Comparison of ENCODE assay signal across 10 cellular contexts in the genomic region with DNA sequence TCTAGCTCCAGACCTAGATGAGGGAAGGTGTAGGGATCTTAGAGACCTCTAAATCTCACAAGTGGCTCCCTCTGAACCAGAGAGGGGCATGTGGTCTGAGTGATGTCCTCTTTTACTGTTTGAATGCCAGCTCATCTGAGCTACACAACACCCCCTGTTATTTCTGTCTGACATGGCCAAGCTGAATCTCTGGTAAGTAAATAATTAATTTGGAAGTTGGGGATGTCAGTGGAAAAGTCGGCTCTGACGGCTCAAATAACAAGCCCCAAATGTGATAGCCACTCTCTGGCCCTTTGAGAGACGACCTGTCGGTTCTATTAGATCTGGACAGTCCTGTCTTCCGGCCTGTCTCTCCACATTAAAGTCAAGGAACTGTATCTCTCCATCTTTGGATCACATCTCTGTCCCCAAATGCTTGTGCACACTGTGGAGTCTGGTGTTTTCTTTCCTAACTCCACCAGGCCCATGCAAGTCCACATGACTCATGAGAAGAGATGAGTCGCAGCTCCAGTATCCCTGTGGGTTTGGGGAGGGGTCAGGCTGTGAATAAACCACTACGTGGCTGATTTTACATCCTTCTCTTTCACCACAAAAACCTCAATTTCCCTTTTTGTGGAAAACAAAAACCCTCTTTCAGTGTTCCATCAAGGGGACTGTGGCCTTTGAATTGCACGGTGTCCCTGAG. TPM values are rescaled to one million over a fixed set of nuclear protein-coding genes. Genes with fewer than 3 reads are reported as not detected.
DNase-seq lines count a peak whose midpoint lies in the region; ATAC-seq, FAIRE-seq and TF ChIP-seq lines count a peak whose summit lies in the region.
"Had no signal": no experiment of that assay in that cellular context is flagged by ENCODE, and none has a peak within 500 bp of the region (broad histone marks: within the 10 kb centered on the region; RNA-seq: fewer than 3 reads in every experiment).

No MANE protein-coding gene starts in this region.

- peaks cover 20% of the 10 kb centered on the region for H3K4me1 ChIP-seq in A549
- H3K4me1 ChIP-seq in right lobe of liver: peaks cover 0 to 21% (median 0%) of the 10 kb centered on the region in 4 donors

- H3K27me3 ChIP-seq in right lobe of liver: no peaks in the 10 kb centered on the region

- H3K36me3 Mint-ChIP-seq in activated T-cell treated with anti-CD3 and anti-CD28 coated beads, Interleukin-2, amount 50 U/mL, for 4 hours (ENCODE audit: insufficient read depth): no peaks in the 10 kb centered on the region
- H3K36me3 Mint-ChIP-seq: activated naive CD4-positive, alpha-beta T cell treated with anti-CD3 and anti-CD28 coated beads, Interleukin-2, amount 50 U/mL, for 24 hours had no signal

- POLR2A ChIA-PET in A549 (lab: Yijun Ruan, JAX): no interaction called here

- no peak for TF ChIP-seq CTCF in A549 (IDR thresholded peaks at IDR 0.05)
- no peak for TF ChIP-seq CTCF in right lobe of liver (IDR thresholded peaks at IDR 0.05)

- peak; percentile 10 to 17 for DNase-seq in A549 (ENCODE audit: low read depth in 1 of 2, low spot score in 1 of 2)
- peak; percentile 69 for DNase-seq in HS-27A (ENCODE audit: low read depth)
- no peak for DNase-seq in activated T-cell treated with anti-CD3 and anti-CD28 coated beads, Interleukin-2, amount 50 U/mL, for 4 hours
- no peak for DNase-seq in right lobe of liver
- DNase-seq in urothelium cell line (ENCODE audit: low spot score): peak; percentile 75
- DNase-seq in DMS153 treated with DMSO at 0.1 percent for 48 hours (lab: John Stamatoyannopoulos, UW; ENCODE audit: unreplicated experiment): no peak
- DNase-seq in NCI-H510A (lab: John Stamatoyannopoulos, UW): no peak

- FAIRE-seq in A549 (lab: Jason Lieb, UNC) (no peak), urothelium cell line (lab: Jason Lieb, UNC) (no peak)
- FAIRE-seq: GM18507 had no signal

- H3K9me3 ChIP-seq in A549 (no peaks in the 10 kb centered on the region), right lobe of liver (no peaks in the 10 kb centered on the region)

- CTCF ChIA-PET in A549 (lab: Yijun Ruan, JAX): no interaction called here

- peak overlapping the region; percentile 34 for H3K4me2 ChIP-seq in A549

- H3K36me3 ChIP-seq in right lobe of liver: no peaks in the 10 kb centered on the region

- H3K9me3 Mint-ChIP-seq in activated T-cell treated with anti-CD3 and anti-CD28 coated beads, Interleukin-2, amount 50 U/mL, for 4 hours: no peaks in the 10 kb centered on the region
- H3K9me3 Mint-ChIP-seq: activated naive CD4-positive, alpha-beta T cell treated with anti-CD3 and anti-CD28 coated beads, Interleukin-2, amount 50 U/mL, for 24 hours had no signal

- intact Hi-C loops in right lobe of liver (cut with DNase I): no loop called here

- H3K4me1 Mint-ChIP-seq in activated T-cell treated with anti-CD3 and anti-CD28 coated beads, Interleukin-2, amount 50 U/mL, for 4 hours (ENCODE audit: low read depth): peaks cover 52% of the 10 kb centered on the region

- no peak for TF ChIP-seq POLR2A in A549 (IDR thresholded peaks at IDR 0.05; ENCODE audit: low read length)
- no peak for TF ChIP-seq POLR2A in right lobe of liver (IDR thresholded peaks at IDR 0.05)

- no peak for TF ChIP-seq RAD21 in A549 (conservative IDR thresholded peaks at IDR 0.05 in 1 of 2, IDR thresholded peaks at IDR 0.05 in 1 of 2)

- no peak overlapping the region for H3K4me3 Mint-ChIP-seq in activated T-cell treated with anti-CD3 and anti-CD28 coated beads, Interleukin-2, amount 50 U/mL, for 4 hours
- H3K4me3 Mint-ChIP-seq: activated naive CD4-positive, alpha-beta T cell treated with anti-CD3 and anti-CD28 coated beads, Interleukin-2, amount 50 U/mL, for 24 hours had no signal

- WGBS in A549 (ENCODE audit: missing lambda C conversion rate): 23% methylated on average over 8 of the region's 8 CpGs
- 70% methylated on average over 8 of the region's 8 CpGs for WGBS in right lobe of liver (ENCODE audit: insufficient coverage, low coverage, low lambda C conversion rate, missing lambda C conversion rate)

- H3K4me3 ChIP-seq in A549: no peak overlapping the region
- H3K4me3 ChIP-seq in right lobe of liver: no peak overlapping the region

- no peak for TF ChIP-seq EP300 in A549 (IDR thresholded peaks at IDR 0.05)

- H3K27ac ChIP-seq in A549 (peak overlapping the region; percentile 52 to 67; a peak in 5 of 6 replicates), right lobe of liver (peak overlapping the region in 1 of 3 donors; percentile 10)

- peak; percentile 78 to 83 for ATAC-seq in A549
- ATAC-seq in activated T-cell treated with anti-CD3 and anti-CD28 coated beads, Interleukin-2, amount 50 U/mL, for 4 hours: peak; percentile 56 to 64
- peak; percentile 37 to 83 (median 45) for ATAC-seq in right lobe of liver
- ATAC-seq in HG03045 (IDR thresholded peaks at IDR 0.05; ENCODE audit: unreplicated experiment): no peak

- no peaks in the 10 kb centered on the region for H3K27me3 Mint-ChIP-seq in activated T-cell treated with anti-CD3 and anti-CD28 coated beads, Interleukin-2, amount 50 U/mL, for 4 hours (ENCODE audit: low read depth)
- H3K27me3 Mint-ChIP-seq: activated naive CD4-positive, alpha-beta T cell treated with anti-CD3 and anti-CD28 coated beads, Interleukin-2, amount 50 U/mL, for 24 hours had no signal

TF ChIP-seq in A549, 52 proteins besides CTCF, POLR2A, EP300 and RAD21:
- TF ChIP-seq FOSL2 (IDR thresholded peaks at IDR 0.05) (no peak), FOSL2 (CRISPR knock-in tag; IDR thresholded peaks at IDR 0.05) (peak; percentile 7; the same call in 1 of the 2 replicates), JUN (IDR thresholded peaks at IDR 0.05) (no peak)

RNA-seq across cellular contexts. Expression of a gene that starts 52.5 kb away (rescaled TPM):
- 1.9 and 2.2 TPM in 2 replicates for polyA plus RNA-seq in A549 (2011; rRNA removed)
- 0.40 and 0.44 TPM in 2 replicates for polyA plus RNA-seq in A549 (2012; cell fraction: cytosol; rRNA removed)
- 0.31 and 0.75 TPM in 2 replicates for polyA plus RNA-seq in A549 (2012; cell fraction: nucleus; rRNA removed)
- 0.43 to 0.54 TPM (median 0.50 TPM) in 3 replicates for polyA plus RNA-seq in A549 (2017; fragmentation: RNase III; extraction: RNeasy Plus Mini Kit Qiagen cat#74134 plus additional on column Dnase treatment)
- 4.5 and 4.8 TPM in 2 replicates for polyA minus RNA-seq in A549 (2011; rRNA and poly(A)+ RNA removed)
- 1 to 10 TPM; 6.2 to 9.2 (median 7.6) TPM for total RNA-seq in activated T-cell treated with anti-CD3 and anti-CD28 coated beads, Interleukin-2, amount 50 U/mL, for 4 hours
- total RNA-seq in right lobe of liver: 10 to 100 TPM; 14.3 to 29.1 (median 16.6) TPM

Comparison
In these comparisons a context has a peak if more than half of its experiments do, and no peak if none do; other contexts are left out.
1. DNase-seq: peak in A549 (2 of 2), HS-27A (single experiment) and urothelium cell line (single experiment); none in activated T-cell treated with anti-CD3 and anti-CD28 coated beads, Interleukin-2, amount 50 U/mL, for 4 hours (single experiment), right lobe of liver (0 of 3), DMS153 treated with DMSO at 0.1 percent for 48 hours (single experiment) and NCI-H510A (single experiment).